In genomic region chr7:155066417-155066950, GRCh38 we compare ENCODE assay signal across 9 cellular contexts. TPM values are rescaled to one million over a fixed set of nuclear protein-coding genes. Genes with fewer than 3 reads are reported as not detected.
DNase-seq lines count a peak whose midpoint lies in the region; ATAC-seq and TF ChIP-seq lines count a peak whose summit lies in the region.
"Had no signal": no experiment of that assay in that cellular context is flagged by ENCODE, and none has a peak within 500 bp of the region (broad histone marks: within the 10 kb centered on the region; RNA-seq: fewer than 3 reads in every experiment).

No MANE protein-coding gene starts in this region.

- ATAC-seq in HG02973 (IDR thresholded peaks at IDR 0.05; ENCODE audit: unreplicated experiment) = no peak

- no peak overlapping the region for H3K4me2 ChIP-seq in mesendoderm (ENCODE audit: low read length)

- no peak overlapping the region for H2BK15ac ChIP-seq in mesendoderm (replicated peaks; ENCODE audit: low read depth)

- in situ Hi-C loops in astrocyte of the cerebellum (cut with HindIII; ENCODE audit: low sequenced_read_pairs) = no loop called here

- no peak overlapping the region for H3K27ac ChIP-seq in mesendoderm (ENCODE audit: low read depth, low read length)

- H3K18ac ChIP-seq in mesendoderm (ENCODE audit: low read length) = no peak overlapping the region

- no peaks in the 10 kb centered on the region for H3K36me3 ChIP-seq in mesendoderm (ENCODE audit: control insufficient read depth, insufficient read depth, low read length)

- H4K5ac ChIP-seq in mesendoderm (ENCODE audit: low read length) = no peak overlapping the region

- H3K23ac ChIP-seq in mesendoderm (ENCODE audit: low read length) = no peak overlapping the region

- no CpG with 5 or more reads among the region's 7 CpGs for WGBS in mesendoderm (ENCODE audit: extremely low coverage, insufficient coverage, low lambda C conversion rate)

- H4K8ac ChIP-seq in mesendoderm (ENCODE audit: low read depth, low read length) = no peak overlapping the region

- no peak overlapping the region for H2AK5ac ChIP-seq in mesendoderm (ENCODE audit: low read length)

- H2BK120ac ChIP-seq in mesendoderm (ENCODE audit: low read depth, low read length) = no peak overlapping the region

- H3K4ac ChIP-seq in mesendoderm (ENCODE audit: low read depth, low read length) = no peak overlapping the region

- no peak for TF ChIP-seq CTCF in astrocyte of the cerebellum (IDR thresholded peaks at IDR 0.05; ENCODE audit: low read depth, low read length, missing control alignments)

- H3K79me2 ChIP-seq in mesendoderm (ENCODE audit: control insufficient read depth, insufficient read depth, low read length) = no peaks in the 10 kb centered on the region

- H3K9ac ChIP-seq in mesendoderm (ENCODE audit: low read length) = no peak overlapping the region

- no peak overlapping the region for H3K4me3 ChIP-seq in astrocyte of the cerebellum (ENCODE audit: low read depth, low read length)
- H3K4me3 ChIP-seq in mesendoderm (ENCODE audit: low read length) = no peak overlapping the region

- DNase-seq in DMS53 (lab: John Stamatoyannopoulos, UW) (peak; percentile 62), NCI-H1105 treated with DMSO at 0.1 percent for 48 hours (lab: John Stamatoyannopoulos, UW) (peak; percentile 10), astrocyte of the cerebellum (ENCODE audit: low read depth) (peak; percentile 40), mesendoderm (peak; percentile 10), NCI-H1694 treated with DMSO at 0.1 percent for 48 hours (lab: John Stamatoyannopoulos, UW) (no peak), OCI-M2 (lab: John Stamatoyannopoulos, UW; ENCODE audit: unreplicated experiment) (no peak)
- DNase-seq in stimulated activated CD4-positive, alpha-beta T cell treated with anti-CD3 and anti-CD28 coated beads, Interleukin-4, amount 100 ng/mL, for 24 hours = no peak
- DNase-seq: MM.1S had no signal

- no peaks in the 10 kb centered on the region for H3K79me1 ChIP-seq in mesendoderm (ENCODE audit: low read length)

- no peak overlapping the region for H2BK5ac ChIP-seq in mesendoderm (ENCODE audit: low read length)

- no peak overlapping the region for H3K56ac ChIP-seq in mesendoderm (ENCODE audit: low read length)

- no peaks in the 10 kb centered on the region for H3K27me3 ChIP-seq in mesendoderm (ENCODE audit: insufficient read depth, low read length, poor library complexity)

- H3K4me1 ChIP-seq in mesendoderm (ENCODE audit: control insufficient read depth, low read depth, low read length) = peaks cover 2% of the 10 kb centered on the region

RNA-seq across cellular contexts. Expression of gene HTR5A, which starts 3.6 kb away (rescaled TPM):
- polyA plus RNA-seq in mesendoderm (2013, experiment 1 of 2) = not detected
- polyA plus RNA-seq in mesendoderm (2013, experiment 2 of 2) = under 0.01 TPM

Comparison
In these comparisons a context has a peak if more than half of its experiments do, and no peak if none do; other contexts are left out.
1. DNase-seq: peak in DMS53 (single experiment), NCI-H1105 treated with DMSO at 0.1 percent for 48 hours (single experiment), astrocyte of the cerebellum (single experiment) and mesendoderm (single experiment); none in NCI-H1694 treated with DMSO at 0.1 percent for 48 hours (single experiment), OCI-M2 (single experiment) and stimulated activated CD4-positive, alpha-beta T cell treated with anti-CD3 and anti-CD28 coated beads, Interleukin-4, amount 100 ng/mL, for 24 hours (single experiment).